ENCODE assay signal across 2 cellular contexts in genomic region chr1:207954104-207954503, GRCh38.
A peak's percentile ranks its signal among the peaks of the same experiment; 100 is the strongest.
TF ChIP-seq lines count a peak whose summit lies in the region.

No MANE protein-coding gene starts in this region.

TF ChIP-seq in GM12878, 131 proteins besides CTCF, POLR2A, EP300 and RAD21:
- peak; percentile 71 for TF ChIP-seq SPI1 (IDR thresholded peaks at IDR 0.05; ENCODE audit: borderline replicate concordance, insufficient read depth, low read depth, low read length)
- TF ChIP-seq RAD51 (IDR thresholded peaks at IDR 0.05), result no peak
TF ChIP-seq in GM12878: peak in this region for 1.

TF ChIP-seq in HEK293T, 16 proteins besides CTCF, POLR2A, EP300 and RAD21:
- TF ChIP-seq FOXK2 (IDR thresholded peaks at IDR 0.05) (no peak), FOXM1 (IDR thresholded peaks at IDR 0.05; ENCODE audit: borderline replicate concordance) (no peak), BHLHE40 (IDR thresholded peaks at IDR 0.05; ENCODE audit: borderline replicate concordance) (no peak), L3MBTL2 (conservative IDR thresholded peaks at IDR 0.05) (no peak), FOXA1 (IDR thresholded peaks at IDR 0.05) (no peak), TARDBP (IDR thresholded peaks at IDR 0.05) (no peak), LEF1 (IDR thresholded peaks at IDR 0.05; ENCODE audit: borderline replicate concordance) (no peak), PKNOX1 (IDR thresholded peaks at IDR 0.05) (no peak), ELF4 (IDR thresholded peaks at IDR 0.05) (no peak), HDGF (IDR thresholded peaks at IDR 0.05; ENCODE audit: borderline replicate concordance) (no peak), ZNF384 (IDR thresholded peaks at IDR 0.05) (no peak), NFRKB (IDR thresholded peaks at IDR 0.05) (no peak)
